8 cellular contexts compared by ENCODE assay signal in genomic region chr10:17428616-17429097, GRCh38. TPM values are rescaled to one million over a fixed set of nuclear protein-coding genes. Genes with fewer than 3 reads are reported as not detected.
DNase-seq lines count a peak whose midpoint lies in the region; ATAC-seq and TF ChIP-seq lines count a peak whose summit lies in the region.

No MANE protein-coding gene starts in this region.

- H3K36me3 ChIP-seq in CD8-positive, alpha-beta memory T cell (ENCODE audit: insufficient read depth, low read length), result no peaks in the 10 kb centered on the region
- H3K36me3 ChIP-seq in colonic mucosa (no peaks in the 10 kb centered on the region), breast epithelium (no peaks in the 10 kb centered on the region)

- H3K9me3 ChIP-seq in CD8-positive, alpha-beta memory T cell (ENCODE audit: low read length), result no peaks in the 10 kb centered on the region
- H3K9me3 ChIP-seq in colonic mucosa (no peaks in the 10 kb centered on the region), breast epithelium (no peaks in the 10 kb centered on the region)

- peaks cover 66 to 71% (median 69%) of the 10 kb centered on the region in 3 donors for H3K4me1 Mint-ChIP-seq in CD8-positive, alpha-beta memory T cell
- H3K4me1 Mint-ChIP-seq in nephron progenitor cell, result peaks cover 66% of the 10 kb centered on the region

- peak overlapping the region; percentile 58 to 93 (median 82) for H3K27ac Mint-ChIP-seq in CD8-positive, alpha-beta memory T cell
- H3K27ac Mint-ChIP-seq in nephron progenitor cell, result peak overlapping the region; percentile 12

- H3K27me3 ChIP-seq in CD8-positive, alpha-beta memory T cell (ENCODE audit: insufficient read depth, low read length, poor library complexity, severe bottlenecking), result no peaks in the 10 kb centered on the region
- H3K27me3 ChIP-seq in colonic mucosa, result no peaks in the 10 kb centered on the region
- no peaks in the 10 kb centered on the region for H3K27me3 ChIP-seq in breast epithelium

- H3K4me1 ChIP-seq in CD8-positive, alpha-beta memory T cell (ENCODE audit: insufficient read depth, low read length), result peaks cover 70% of the 10 kb centered on the region
- H3K4me1 ChIP-seq in colonic mucosa (no peaks in the 10 kb centered on the region), breast epithelium (no peaks in the 10 kb centered on the region)

- H3K9ac ChIP-seq in colonic mucosa (ENCODE audit: low read depth in 2 of 2, low read length in 2 of 2), result no peak overlapping the region

- peak overlapping the region; percentile 62 to 89 (median 82) for H3K4me3 Mint-ChIP-seq in CD8-positive, alpha-beta memory T cell
- H3K4me3 Mint-ChIP-seq in nephron progenitor cell, result no peak overlapping the region

- CTCF ChIA-PET in CD8-positive, alpha-beta memory T cell (lab: Charles Lee), result interaction anchor here (0.8 to 8.8 kb wide), 3 partner anchors 10 to 580 kb away, joined by 3 to 115 read pairs (median 15); no protein-coding TSS in a partner anchor
- CTCF ChIA-PET in GM10248 (lab: Yijun Ruan, JAX), result interaction anchor here (1.5 to 2.2 kb wide), 3 partner anchors 9 to 24 kb away, joined by 3 to 6 read pairs (median 5); no protein-coding TSS in a partner anchor

- intact Hi-C loops in colonic mucosa (cut with DNase I), result no loop called here
- intact Hi-C loops in breast epithelium (cut with DNase I; ENCODE audit: low total_unique reads), result no loop called here

- peak; percentile 54 to 84 (median 74) for DNase-seq in CD8-positive, alpha-beta memory T cell
- peak in 2 of 3 experiments; percentile 26 to 39 for DNase-seq in activated CD8-positive, alpha-beta memory T cell treated with anti-CD3 and anti-CD28 coated beads for 48 hours (ENCODE audit: low read depth in 2 of 3, low spot score in 2 of 3)
- DNase-seq in nephron progenitor cell, result peak; percentile 14
- DNase-seq in GM10248 (ENCODE audit: extremely low spot score), result no peak
- no peak for DNase-seq in colonic mucosa
- DNase-seq in breast epithelium (ENCODE audit: low spot score in 2 of 2), result no peak

- POLR2A ChIA-PET in CD8-positive, alpha-beta memory T cell (lab: Charles Lee), result interaction anchor here (2.2 kb wide), 1 partner anchor 19 kb away, joined by 6 read pairs; no protein-coding TSS in a partner anchor
- POLR2A ChIA-PET in GM10248 (lab: Yijun Ruan, JAX), result no interaction called here

- H3K27ac ChIP-seq in CD8-positive, alpha-beta memory T cell (ENCODE audit: low read depth, low read length), result peak overlapping the region; percentile 47
- H3K27ac ChIP-seq in colonic mucosa (no peak overlapping the region), breast epithelium (no peak overlapping the region)

- ATAC-seq in HG03432 (IDR thresholded peaks at IDR 0.05; ENCODE audit: unreplicated experiment) (peak; percentile 81), GM18861 (IDR thresholded peaks at IDR 0.05; ENCODE audit: unreplicated experiment) (no peak)

- TF ChIP-seq CTCF in nephron progenitor cell (IDR thresholded peaks at IDR 0.05), result no peak
- TF ChIP-seq CTCF in GM10248 (IDR thresholded peaks at IDR 0.05; ENCODE audit: control extremely low read depth, extremely low read depth, low read depth, missing control alignments), result no peak
- no peak for TF ChIP-seq CTCF in colonic mucosa (IDR thresholded peaks at IDR 0.05)
- TF ChIP-seq CTCF in breast epithelium (IDR thresholded peaks at IDR 0.05), result no peak

- peak overlapping the region; percentile 33 for H3K4me3 ChIP-seq in CD8-positive, alpha-beta memory T cell (ENCODE audit: low read length)
- H3K4me3 ChIP-seq in colonic mucosa (no peak overlapping the region), breast epithelium (no peak overlapping the region)

- no peaks in the 10 kb centered on the region for H3K36me3 Mint-ChIP-seq in CD8-positive, alpha-beta memory T cell
- no peaks in the 10 kb centered on the region for H3K36me3 Mint-ChIP-seq in nephron progenitor cell (ENCODE audit: low read depth)

- TF ChIP-seq POLR2A in breast epithelium (IDR thresholded peaks at IDR 0.05), result no peak

- H3K9me3 Mint-ChIP-seq in CD8-positive, alpha-beta memory T cell, result no peaks in the 10 kb centered on the region
- no peaks in the 10 kb centered on the region for H3K9me3 Mint-ChIP-seq in nephron progenitor cell

- peaks cover 6 to 8% of the 10 kb centered on the region in 2 donors for H3K27me3 Mint-ChIP-seq in CD8-positive, alpha-beta memory T cell
- H3K27me3 Mint-ChIP-seq in nephron progenitor cell (ENCODE audit: low read depth, poor library complexity), result no peaks in the 10 kb centered on the region

RNA-seq across cellular contexts. Expression of gene ST8SIA6, which starts 25.7 kb away (rescaled TPM):
- total RNA-seq in CD8-positive, alpha-beta memory T cell, result not detected
- polyA plus RNA-seq in CD8-positive, alpha-beta memory T cell, result 1.9 TPM
- 1 to 10 TPM in 1 of 2 donors, under 1 TPM in 1; 0.94 to 3.5 TPM for total RNA-seq in colonic mucosa
- total RNA-seq in breast epithelium, result 10 to 100 TPM in 2 of 3 donors, 1 to 10 TPM in 1; 1.3 to 32.1 (median 18.4) TPM

Comparison
In these comparisons a context has a peak if more than half of its experiments do, and no peak if none do; other contexts are left out.
1. DNase-seq: peak in CD8-positive, alpha-beta memory T cell (5 of 5), activated CD8-positive, alpha-beta memory T cell treated with anti-CD3 and anti-CD28 coated beads for 48 hours (2 of 3) and nephron progenitor cell (single experiment); none in GM10248 (single experiment), colonic mucosa (single experiment) and breast epithelium (0 of 2).